14 cellular contexts compared by ENCODE assay signal in genomic region chr20:24877652-24878051, GRCh38.
"Had no signal": no experiment of that assay in that cellular context is flagged by ENCODE, and none has a peak within 500 bp of the region (broad histone marks: within the 10 kb centered on the region; RNA-seq: fewer than 3 reads in every experiment).

No MANE protein-coding gene starts in this region.

- H3K27ac Mint-ChIP-seq: activated T-helper 17 cell treated with anti-CD3 and anti-CD28 coated beads, Interleukin-2, amount 50 U/mL, for 72 hours had no signal

- H3K4me1 Mint-ChIP-seq: activated T-helper 17 cell treated with anti-CD3 and anti-CD28 coated beads, Interleukin-2, amount 50 U/mL, for 72 hours; central memory CD8-positive, alpha-beta T cell had no signal

- H3K4me3 Mint-ChIP-seq: activated T-helper 17 cell treated with anti-CD3 and anti-CD28 coated beads, Interleukin-2, amount 50 U/mL, for 72 hours; central memory CD8-positive, alpha-beta T cell had no signal

- ATAC-seq: activated T-helper 17 cell treated with anti-CD3 and anti-CD28 coated beads, Interleukin-2, amount 50 U/mL, for 72 hours; esophagus mucosa; psoas muscle; right lobe of liver; stimulated activated naive CD8-positive, alpha-beta T cell treated with anti-CD3 and anti-CD28 coated beads, Interleukin-15, Interleukin-2, amounts not matched to agents 100 U/mL and 50 U/mL, for 24 hours had no signal

- H3K9me3 Mint-ChIP-seq: activated T-helper 17 cell treated with anti-CD3 and anti-CD28 coated beads, Interleukin-2, amount 50 U/mL, for 72 hours; central memory CD8-positive, alpha-beta T cell had no signal

- DNase-seq: activated CD4-positive, CD25-positive, alpha-beta regulatory T cell treated with anti-CD3 and anti-CD28 coated beads, Interleukin-2, amount 50 U/mL, for 72 hours; activated naive CD4-positive, alpha-beta T cell treated with Interleukin-2 at 50 U/mL for 16 hours; anterior cingulate cortex; brain microvascular endothelial cell; midbrain; psoas muscle; right lobe of liver; stimulated activated CD4-positive, alpha-beta T cell treated with anti-CD3 and anti-CD28 coated beads, Interleukin-4, amount 100 ng/mL, for 4 hours; stimulated activated CD8-positive, alpha-beta memory T cell treated with anti-CD3 and anti-CD28 coated beads, Interleukin-4, amount 100 ng/mL, for 48 hours; stimulated activated naive CD8-positive, alpha-beta T cell treated with anti-CD3 and anti-CD28 coated beads, Interleukin-15, Interleukin-2, amounts not matched to agents 100 U/mL and 50 U/mL, for 24 hours; trophoblast cell had no signal
